In the genomic region with DNA sequence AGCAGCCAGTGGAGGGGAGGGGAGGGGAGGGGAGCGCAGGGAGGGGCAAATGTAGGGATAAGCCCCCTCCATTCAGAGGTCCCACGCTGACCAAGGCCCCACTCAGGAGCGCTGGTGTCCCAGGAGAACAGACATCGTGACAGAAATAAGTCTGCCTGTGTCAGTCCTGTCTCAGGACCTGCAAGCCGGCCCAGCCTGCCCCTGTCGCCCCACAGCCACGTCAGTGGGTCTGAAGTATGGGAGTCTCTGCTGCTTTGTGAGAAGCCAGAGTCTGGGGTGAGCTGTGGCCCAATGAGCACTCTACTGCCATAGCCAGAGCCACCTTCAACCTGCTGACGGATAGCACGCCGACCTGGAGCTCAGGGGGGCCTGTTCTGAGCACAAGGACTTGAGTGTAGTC, we compare ENCODE assay signal across 7 cellular contexts. TPM values are rescaled to one million over a fixed set of nuclear protein-coding genes. Genes with fewer than 3 reads are reported as not detected.
"Had no signal": no experiment of that assay in that cellular context is flagged by ENCODE, and none has a peak within 500 bp of the region (broad histone marks: within the 10 kb centered on the region; RNA-seq: fewer than 3 reads in every experiment).

No MANE protein-coding gene starts in this region.

RNA-seq across cellular contexts. Expression of a gene that starts 8.5 kb away (rescaled TPM):
- total RNA-seq: OCI-LY7, PC-9, RPMI7951, SJCRH30, SJSA1, SK-MEL-5 had no signal
- polyA plus RNA-seq: SK-N-SH had no signal
